In the genomic region with DNA sequence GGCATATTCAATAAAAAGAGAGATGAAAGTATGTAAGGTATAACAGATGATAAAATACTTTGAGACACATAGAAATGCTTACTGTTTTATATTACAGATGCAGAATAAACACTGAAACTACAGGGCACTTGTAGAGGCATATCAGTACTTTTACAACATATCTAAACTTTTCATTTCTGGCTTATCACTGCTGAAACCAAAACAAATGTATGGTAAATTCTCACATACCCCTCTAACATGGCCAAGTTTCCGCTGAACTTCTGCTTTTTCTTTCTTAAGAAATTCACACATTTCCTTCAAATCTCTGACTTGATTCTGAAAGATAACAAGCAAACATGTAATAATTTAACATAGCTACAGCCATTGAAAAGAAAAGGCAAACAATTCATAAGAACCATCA, we compare ENCODE assay signal across 15 cellular contexts.
A peak's percentile ranks its signal among the peaks of the same experiment; 100 is the strongest.
DNase-seq lines count a peak whose midpoint lies in the region; ATAC-seq, FAIRE-seq and TF ChIP-seq lines count a peak whose summit lies in the region.
"Had no signal": no experiment of that assay in that cellular context is flagged by ENCODE, and none has a peak within 500 bp of the region (broad histone marks: within the 10 kb centered on the region; RNA-seq: fewer than 3 reads in every experiment).

No MANE protein-coding gene starts in this region.

- H3K4me1 ChIP-seq in OCI-LY3 (ENCODE audit: low read length) = peaks cover 18% of the 10 kb centered on the region

- no peak for FAIRE-seq in HTR-8/SVneo (lab: Jason Lieb, UNC)
- FAIRE-seq: endometrium had no signal

- peak overlapping the region; percentile 3; the same call in 1 of the 2 replicates for H3K27ac ChIP-seq in OCI-LY3 (ENCODE audit: low read length)

- no peak overlapping the region for H3K9ac ChIP-seq in OCI-LY3 (ENCODE audit: low read length)

- H2AFZ ChIP-seq in OCI-LY3 (ENCODE audit: low read depth, low read length) = no peak overlapping the region

- ATAC-seq in GM18511 (IDR thresholded peaks at IDR 0.05; ENCODE audit: unreplicated experiment) = peak; percentile 77
- peak; percentile 79 for ATAC-seq in GM21390 (IDR thresholded peaks at IDR 0.05; ENCODE audit: unreplicated experiment)
- peak; percentile 48 for ATAC-seq in HG03060 (IDR thresholded peaks at IDR 0.05; ENCODE audit: low read depth, unreplicated experiment)
- ATAC-seq: T-helper 17 cell had no signal

- TF ChIP-seq CTCF in OCI-LY3 (IDR thresholded peaks at IDR 0.05; ENCODE audit: low read depth, low read length) (no peak), GM10266 (IDR thresholded peaks at IDR 0.05; ENCODE audit: control insufficient read depth, insufficient read depth, low read depth, missing control alignments) (no peak)

- no peaks in the 10 kb centered on the region for H3K9me3 ChIP-seq in OCI-LY3 (ENCODE audit: insufficient read depth, low read length)

- no peak overlapping the region for H3K4me3 ChIP-seq in OCI-LY3 (ENCODE audit: low read length)

- DNase-seq in NCI-H748 treated with DMSO at 0.1 percent for 48 hours (lab: John Stamatoyannopoulos, UW) = no peak
- no peak for DNase-seq in HTR-8/SVneo (ENCODE audit: insufficient read length, low spot score)
- no peak for DNase-seq in GM10266 (ENCODE audit: extremely low spot score)
- no peak for DNase-seq in DMS53 (lab: John Stamatoyannopoulos, UW)
- DNase-seq: anterior cingulate cortex; CD4-positive, alpha-beta T cell; midbrain; NCI-H1105 treated with DMSO at 0.1 percent for 48 hours; retina; T-helper 17 cell had no signal

- H3K4me2 ChIP-seq in OCI-LY3 (ENCODE audit: low read length) = peak overlapping the region; percentile 25

- peaks cover 9% of the 10 kb centered on the region for H3K36me3 ChIP-seq in OCI-LY3 (replicated peaks; ENCODE audit: low read depth, low read length)

- no peaks in the 10 kb centered on the region for H3K27me3 ChIP-seq in OCI-LY3 (ENCODE audit: low read depth, low read length)

- H4K20me1 ChIP-seq in OCI-LY3 (ENCODE audit: insufficient read depth, low read length) = no peaks in the 10 kb centered on the region

- no peaks in the 10 kb centered on the region for H3K79me2 ChIP-seq in OCI-LY3 (ENCODE audit: low read length)
